15 cellular contexts compared by ENCODE assay signal in genomic region chr1:5769760-5770159, GRCh38.
DNase-seq lines count a peak whose midpoint lies in the region; ATAC-seq and TF ChIP-seq lines count a peak whose summit lies in the region.
"Had no signal": no experiment of that assay in that cellular context is flagged by ENCODE, and none has a peak within 500 bp of the region (broad histone marks: within the 10 kb centered on the region; RNA-seq: fewer than 3 reads in every experiment).

No MANE protein-coding gene starts in this region.

- no peak overlapping the region for H2AFZ ChIP-seq in neuronal stem cell (ENCODE audit: low read length)

- CTCF ChIA-PET in CD4-positive, alpha-beta T cell (lab: Charles Lee), result no interaction called here

- H3K36me3 Mint-ChIP-seq in CD4-positive, alpha-beta T cell (ENCODE audit: low read depth), result no peaks in the 10 kb centered on the region
- H3K36me3 Mint-ChIP-seq: CD8-positive, alpha-beta T cell had no signal

- H3K4me1 ChIP-seq in neuronal stem cell (ENCODE audit: control insufficient read depth in 2 of 2, insufficient read depth in 1 of 2, low read depth in 1 of 2, low read length in 2 of 2) (peaks cover 2 to 8% of the 10 kb centered on the region in 2 donors), subcutaneous abdominal adipose tissue (ENCODE audit: control insufficient read depth in 5 of 5, insufficient read depth in 5 of 5, low read length in 5 of 5) (peaks cover 5 to 54% (median 48%) of the 10 kb centered on the region in 5 donors)
- H3K4me1 ChIP-seq: A549, BE2C had no signal

- H4K91ac ChIP-seq in neuronal stem cell (ENCODE audit: low read depth, low read length, poor library complexity), result no peak overlapping the region

- no peak overlapping the region for H3K14ac ChIP-seq in neuronal stem cell (ENCODE audit: low read length)

- no peak overlapping the region for H3K4me2 ChIP-seq in neuronal stem cell (ENCODE audit: insufficient read depth, low read length, poor library complexity, severe bottlenecking)
- H3K4me2 ChIP-seq: A549 had no signal

- H3K27ac ChIP-seq in caudate nucleus (ENCODE audit: low read depth, low read length) (peak overlapping the region; percentile 73), neuronal stem cell (replicated peaks; ENCODE audit: low read length) (no peak overlapping the region), subcutaneous abdominal adipose tissue (ENCODE audit: low read depth, low read length) (no peak overlapping the region)
- no peak overlapping the region for H3K27ac ChIP-seq in CD4-positive, alpha-beta T cell (ENCODE audit: low read depth, low read length)
- H3K27ac ChIP-seq: A549, C4-2B had no signal

- ATAC-seq in CD4-positive, alpha-beta T cell (ENCODE audit: poor library complexity), result no peak
- ATAC-seq: A549; CD8-positive, alpha-beta T cell had no signal

- H3K4me1 Mint-ChIP-seq in CD4-positive, alpha-beta T cell (ENCODE audit: low read depth), result no peaks in the 10 kb centered on the region

- peaks cover 46% of the 10 kb centered on the region for H3K27me3 Mint-ChIP-seq in CD4-positive, alpha-beta T cell

- H3K23ac ChIP-seq in neuronal stem cell (ENCODE audit: low read depth, low read length, poor library complexity), result no peak overlapping the region

- no peak overlapping the region for H2BK12ac ChIP-seq in neuronal stem cell (ENCODE audit: low read length)

- no peak overlapping the region for H3K27ac Mint-ChIP-seq in CD4-positive, alpha-beta T cell
- H3K27ac Mint-ChIP-seq: CD8-positive, alpha-beta T cell had no signal

- H2BK15ac ChIP-seq in neuronal stem cell (ENCODE audit: low read length), result no peak overlapping the region

- no peak overlapping the region for H4K8ac ChIP-seq in neuronal stem cell (ENCODE audit: low read depth, low read length)

- H3K9me3 ChIP-seq in neuronal stem cell (replicated peaks in 1 of 2; ENCODE audit: control insufficient read depth in 2 of 2, insufficient read depth in 1 of 2, low read depth in 1 of 2, low read length in 2 of 2) (no peaks in the 10 kb centered on the region), subcutaneous abdominal adipose tissue (ENCODE audit: control insufficient read depth in 5 of 5, low read length in 5 of 5) (no peaks in the 10 kb centered on the region)
- no peaks in the 10 kb centered on the region for H3K9me3 ChIP-seq in CD4-positive, alpha-beta T cell (ENCODE audit: control insufficient read depth, low read length)
- H3K9me3 ChIP-seq: A549, BE2C had no signal

- intact Hi-C loops in CD4-positive, alpha-beta T cell (cut with DNase I, micrococcal nuclease), result no loop called here

- H3K36me3 ChIP-seq in neuronal stem cell (replicated peaks in 1 of 2; ENCODE audit: control insufficient read depth in 2 of 2, insufficient read depth in 2 of 2, low read length in 2 of 2) (no peaks in the 10 kb centered on the region), subcutaneous abdominal adipose tissue (ENCODE audit: control insufficient read depth in 5 of 5, insufficient read depth in 5 of 5, low read length in 5 of 5) (no peaks in the 10 kb centered on the region)
- H3K36me3 ChIP-seq: BE2C had no signal

- H2BK120ac ChIP-seq in neuronal stem cell (ENCODE audit: low read depth, low read length), result no peak overlapping the region

- H3K4me3 ChIP-seq in neuronal stem cell (ENCODE audit: low read length in 2 of 2) (no peak overlapping the region), subcutaneous abdominal adipose tissue (ENCODE audit: low read depth in 1 of 5, low read length in 5 of 5) (no peak overlapping the region)
- H3K4me3 ChIP-seq: A549 had no signal

- no peak for TF ChIP-seq CTCF in CD4-positive, alpha-beta T cell (IDR thresholded peaks at IDR 0.05)

- no peak overlapping the region for H3K4me3 Mint-ChIP-seq in CD4-positive, alpha-beta T cell
- H3K4me3 Mint-ChIP-seq: CD8-positive, alpha-beta T cell had no signal

- H3K27me3 ChIP-seq in neuronal stem cell (ENCODE audit: control insufficient read depth in 3 of 3, insufficient read depth in 3 of 3, low read depth in 1 of 3, low read length in 3 of 3), result peaks cover 0 to 47% (median 6%) of the 10 kb centered on the region in 3 experiments
- H3K27me3 ChIP-seq in subcutaneous abdominal adipose tissue (ENCODE audit: control insufficient read depth in 5 of 5, insufficient read depth in 4 of 5, low read length in 5 of 5), result peaks cover 0 to 28% (median 4%) of the 10 kb centered on the region in 5 donors
- peaks cover 25% of the 10 kb centered on the region for H3K27me3 ChIP-seq in CD4-positive, alpha-beta T cell (ENCODE audit: control insufficient read depth, insufficient read depth, low read length)
- H3K27me3 ChIP-seq: BE2C had no signal

- H2AK5ac ChIP-seq in neuronal stem cell (ENCODE audit: low read depth, low read length), result peak overlapping the region; percentile 57

- peak overlapping the region; percentile 63 for H2BK5ac ChIP-seq in neuronal stem cell (ENCODE audit: low read length)

- H3K9ac ChIP-seq in neuronal stem cell (ENCODE audit: low read depth, low read length, poor library complexity), result no peak overlapping the region
- H3K9ac ChIP-seq in subcutaneous abdominal adipose tissue (ENCODE audit: low read length in 5 of 5), result peak overlapping the region in 3 of 5 donors; percentile 15 to 32 (median 22)

- H3K79me1 ChIP-seq in neuronal stem cell (ENCODE audit: low read depth, low read length), result no peaks in the 10 kb centered on the region

- no peak overlapping the region for H3K4ac ChIP-seq in neuronal stem cell (ENCODE audit: low read length)

- DNase-seq in caudate nucleus (lab: John Stamatoyannopoulos, UW) (no peak), neuronal stem cell (ENCODE audit: low spot score) (no peak), NOMO-1 treated with dmso at 0.1 percent for 144 hours (lab: John Stamatoyannopoulos, UW; ENCODE audit: unreplicated experiment) (no peak), EL (no peak)
- no peak for DNase-seq in activated CD8-positive, alpha-beta memory T cell treated with anti-CD3 and anti-CD28 coated beads for 24 hours
- DNase-seq in CD4-positive, alpha-beta T cell, result no peak
- DNase-seq: BE2C; CD8-positive, alpha-beta T cell; COR-L47; DMS153; DND-41; GF-D8 had no signal

- POLR2A ChIA-PET in CD4-positive, alpha-beta T cell (lab: Charles Lee), result no interaction called here

- peak overlapping the region; percentile 60 for H3K18ac ChIP-seq in neuronal stem cell (ENCODE audit: low read length)

- no peaks in the 10 kb centered on the region for H3K9me3 Mint-ChIP-seq in CD4-positive, alpha-beta T cell
- H3K9me3 Mint-ChIP-seq: CD8-positive, alpha-beta T cell had no signal

- WGBS in neuronal stem cell (ENCODE audit: extremely low coverage in 2 of 2, insufficient read length in 2 of 2, insufficient replicate concordance in 1 of 2), 2 donors, result no CpG with 5 or more reads among the region's 5 CpGs
